Comparison of ENCODE assay signal across 1 cellular context in the genomic region with DNA sequence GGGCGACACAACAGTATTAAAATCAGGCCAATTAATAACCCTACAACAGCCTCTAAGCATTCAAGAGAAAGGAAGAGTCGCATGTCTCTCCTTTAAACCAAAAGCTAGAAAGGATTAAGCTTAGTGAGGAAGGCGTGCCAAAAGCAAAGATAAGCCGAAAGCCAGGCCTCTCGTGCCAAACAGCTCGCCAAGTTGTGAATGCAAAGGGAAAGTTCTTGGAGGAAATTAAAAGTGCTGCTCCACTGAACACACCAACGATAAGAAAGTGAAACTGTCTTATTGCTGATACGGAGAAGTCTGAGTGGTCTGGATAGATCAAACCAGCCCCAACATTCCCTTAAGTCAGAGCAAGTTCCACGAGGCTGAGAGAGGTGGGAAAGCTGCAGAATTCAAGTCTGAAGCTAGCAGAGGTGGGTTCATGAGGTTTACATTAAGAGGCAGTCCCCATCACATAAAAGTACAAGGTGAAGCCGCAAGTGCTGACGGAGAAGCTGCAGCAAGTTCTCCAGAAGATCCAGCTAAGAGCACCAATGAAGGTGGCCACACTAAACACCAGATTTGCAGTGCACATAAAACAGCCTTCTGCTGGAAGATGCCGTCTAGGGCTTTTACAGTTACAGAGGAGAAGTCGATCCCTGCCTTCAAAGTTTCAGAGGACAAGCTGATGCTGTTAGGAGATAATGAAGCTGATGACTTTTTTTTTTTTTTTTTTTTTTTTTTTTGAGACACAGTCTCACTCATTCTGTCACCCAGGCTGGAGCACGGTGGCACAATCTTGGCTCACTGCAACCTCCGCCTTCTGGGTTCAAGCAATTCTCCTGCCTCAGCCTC.
TF ChIP-seq lines count a peak whose summit lies in the region.

No MANE protein-coding gene starts in this region.

TF ChIP-seq in GM12878, 131 proteins besides CTCF, POLR2A, EP300 and RAD21 (continued from another document):
- TF ChIP-seq CUX1 (IDR thresholded peaks at IDR 0.05; ENCODE audit: insufficient replicate concordance, low read depth, low read length) (no peak), ESRRA (IDR thresholded peaks at IDR 0.05; ENCODE audit: low read length) (no peak), NFIC (IDR thresholded peaks at IDR 0.05; ENCODE audit: low read depth, low read length) (peak; percentile 62; the same call in 1 of the 2 replicates), BCL3 (IDR thresholded peaks at IDR 0.05; ENCODE audit: borderline replicate concordance, insufficient read depth, low read depth, low read length, poor library complexity, severe bottlenecking) (no peak), ZNF207 (IDR thresholded peaks at IDR 0.05; ENCODE audit: borderline replicate concordance) (no peak), ATF2 (IDR thresholded peaks at IDR 0.05; ENCODE audit: low read length) (0 out of 2 replicates have a peak, but pooled peaks have one; percentile 42), BHLHE40 (IDR thresholded peaks at IDR 0.05; ENCODE audit: borderline replicate concordance in 1 of 2, low read depth in 2 of 2, low read length in 1 of 2) (peak; percentile 74 to 76; a peak in 3 of 4 replicates), SREBF1 (IDR thresholded peaks at IDR 0.05; ENCODE audit: low read length) (peak; percentile 53; the same call in 1 of the 2 replicates), FOXK2 (IDR thresholded peaks at IDR 0.05) (no peak), LARP7 (IDR thresholded peaks at IDR 0.05) (no peak), POU2F2 (IDR thresholded peaks at IDR 0.05; ENCODE audit: borderline replicate concordance, low read depth, low read length) (peak; percentile 79; the same call in 1 of the 3 replicates), ZNF384 (IDR thresholded peaks at IDR 0.05; ENCODE audit: borderline replicate concordance, low read depth, low read length) (no peak), RB1 (IDR thresholded peaks at IDR 0.05; ENCODE audit: borderline replicate concordance) (no peak)
